In the genomic region with DNA sequence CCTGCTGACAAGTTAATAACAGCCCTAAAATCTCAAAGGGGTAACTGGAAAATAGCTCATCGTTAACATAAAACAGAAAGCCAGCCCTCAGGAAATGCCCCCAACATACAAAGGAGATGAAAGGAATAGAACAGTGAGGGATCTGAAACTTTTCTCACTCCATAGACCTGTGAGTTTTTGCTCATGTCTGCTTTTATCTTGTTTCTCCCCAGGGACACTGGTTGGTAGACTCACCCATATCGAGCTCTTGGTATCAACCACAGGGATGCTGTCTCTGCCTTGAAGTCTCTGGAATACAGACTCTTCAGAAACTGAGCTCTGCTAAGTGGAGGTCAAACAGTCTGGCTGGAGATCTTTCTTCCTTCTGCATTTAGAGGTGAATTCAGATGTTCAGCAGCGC, we compare ENCODE assay signal across 20 cellular contexts.
"Had no signal": no experiment of that assay in that cellular context is flagged by ENCODE, and none has a peak within 500 bp of the region (broad histone marks: within the 10 kb centered on the region; RNA-seq: fewer than 3 reads in every experiment).

No MANE protein-coding gene starts in this region.

- DNase-seq: KBM-7, MV-4-11, NCI-H1048, NCI-H1105, NCI-H146, NCI-H1694 treated with DMSO at 0.1 percent for 48 hours, NCI-H1930, NCI-H2081, NCI-H2107, NCI-H2227 treated with DMSO at 0.1 percent for 48 hours, NCI-H524, NCI-H526 treated with DMSO at 0.1 percent for 48 hours, NCI-H774, SHP77 treated with DMSO at 0.1 percent for 48 hours had no signal

- H3K36me3 ChIP-seq: SJSA1 had no signal

- H3K4me1 ChIP-seq: SJSA1 had no signal

- H3K9me3 ChIP-seq: SJSA1 had no signal

- H3K27ac ChIP-seq: HL-60, RWPE1, SJSA1, SK-N-MC had no signal

- H3K27me3 ChIP-seq: SJSA1 had no signal

- ATAC-seq: Panc1, Right ventricle myocardium inferior had no signal

- H3K4me3 ChIP-seq: SJSA1, SK-N-MC had no signal
